ENCODE assay signal across 8 cellular contexts in genomic region chr6:53349209-53349693, GRCh38. TPM values are rescaled to one million over a fixed set of nuclear protein-coding genes. Genes with fewer than 3 reads are reported as not detected.
DNase-seq lines count a peak whose midpoint lies in the region; ATAC-seq and TF ChIP-seq lines count a peak whose summit lies in the region.

No MANE protein-coding gene starts in this region.

- peaks cover 0 to 28% (median 18%) of the 10 kb centered on the region in 4 donors for H3K4me1 ChIP-seq in transverse colon

- TF ChIP-seq CTCF in lower leg skin (IDR thresholded peaks at IDR 0.05) (no peak), transverse colon (IDR thresholded peaks at IDR 0.05) (no peak)

- ATAC-seq in activated T-cell treated with anti-CD3 and anti-CD28 coated beads, Interleukin-2, amount 50 U/mL, for 4 hours: no peak
- ATAC-seq in HG02840 (IDR thresholded peaks at IDR 0.05; ENCODE audit: low FRiP score, unreplicated experiment) (no peak), GM21717 (IDR thresholded peaks at IDR 0.05; ENCODE audit: unreplicated experiment) (no peak)

- in situ Hi-C loops in transverse colon (cut with MboI; ENCODE audit: low pct_ligation_motif_present in 1 of 4, low pct_unique_long_range_greater_than_20kb in 1 of 4, low sequenced_read_pairs in 3 of 4): no loop called here

- H3K4me3 Mint-ChIP-seq in activated T-cell treated with anti-CD3 and anti-CD28 coated beads, Interleukin-2, amount 50 U/mL, for 4 hours: peak overlapping the region; percentile 96

- intact Hi-C loops in lower leg skin (cut with DNase I; ENCODE audit: low total_unique reads) (no loop called here), transverse colon (cut with DNase I; ENCODE audit: low total_unique reads) (loop anchor here (10.0 kb wide), 1 partner anchor 54 kb away; no protein-coding TSS in a partner anchor)

- no peaks in the 10 kb centered on the region for H3K9me3 Mint-ChIP-seq in activated T-cell treated with anti-CD3 and anti-CD28 coated beads, Interleukin-2, amount 50 U/mL, for 4 hours

- H3K36me3 Mint-ChIP-seq in activated T-cell treated with anti-CD3 and anti-CD28 coated beads, Interleukin-2, amount 50 U/mL, for 4 hours (ENCODE audit: insufficient read depth): peaks cover 14% of the 10 kb centered on the region

- no peaks in the 10 kb centered on the region for H3K36me3 ChIP-seq in transverse colon

- WGBS in lower leg skin, 2 donors: 3 to 4% methylated on average over 15 of the region's 15 CpGs
- 2 to 12% methylated on average over 7 to 15 of the region's 15 CpGs for WGBS in transverse colon (ENCODE audit: low coverage in 1 of 2), 2 donors

- H3K9me3 ChIP-seq in transverse colon: no peaks in the 10 kb centered on the region

- no peaks in the 10 kb centered on the region for H3K27me3 Mint-ChIP-seq in activated T-cell treated with anti-CD3 and anti-CD28 coated beads, Interleukin-2, amount 50 U/mL, for 4 hours (ENCODE audit: low read depth)

- H3K4me3 ChIP-seq in lower leg skin (ENCODE audit: low read depth, poor library complexity, severe bottlenecking): peak overlapping the region; percentile 80
- peak overlapping the region; percentile 80 to 94 (median 86) for H3K4me3 ChIP-seq in transverse colon

- peaks cover 38% of the 10 kb centered on the region for H3K4me1 Mint-ChIP-seq in activated T-cell treated with anti-CD3 and anti-CD28 coated beads, Interleukin-2, amount 50 U/mL, for 4 hours (ENCODE audit: low read depth)

- TF ChIP-seq POLR2A in lower leg skin (IDR thresholded peaks at IDR 0.05) (no peak), transverse colon (IDR thresholded peaks at IDR 0.05) (no peak)

- no peak for DNase-seq in activated T-cell treated with anti-CD3 and anti-CD28 coated beads, Interleukin-2, amount 50 U/mL, for 4 hours
- no peak for DNase-seq in activated T-cell treated with anti-CD3 and anti-CD28 coated beads for 4 hours
- DNase-seq in lower leg skin (ENCODE audit: low spot score in 2 of 2): no peak
- DNase-seq in transverse colon: no peak
- no peak for DNase-seq in DMS79 (lab: John Stamatoyannopoulos, UW)

- TF ChIP-seq EP300 in transverse colon (IDR thresholded peaks at IDR 0.05; ENCODE audit: low read depth): no peak

- peak overlapping the region; percentile 91 for H3K27ac ChIP-seq in angular gyrus (ENCODE audit: low read depth, low read length)
- H3K27ac ChIP-seq in transverse colon: peak overlapping the region; percentile 97 to 99 (median 98)

- H3K27me3 ChIP-seq in transverse colon: no peaks in the 10 kb centered on the region

RNA-seq across cellular contexts. Expression of gene ELOVL5, which starts 0.5 kb away (rescaled TPM):
- total RNA-seq in activated T-cell treated with anti-CD3 and anti-CD28 coated beads, Interleukin-2, amount 50 U/mL, for 4 hours: 100 to 1,000 TPM in 2 of 3 donors, 10 to 100 TPM in 1; 89.4 to 115 (median 104) TPM
- 10 to 100 TPM; 20.7 to 45.0 (median 38.8) TPM for total RNA-seq in lower leg skin
- total RNA-seq in transverse colon: 10 to 100 TPM; 14.3 to 63.1 (median 29.2) TPM
